In the genomic region with DNA sequence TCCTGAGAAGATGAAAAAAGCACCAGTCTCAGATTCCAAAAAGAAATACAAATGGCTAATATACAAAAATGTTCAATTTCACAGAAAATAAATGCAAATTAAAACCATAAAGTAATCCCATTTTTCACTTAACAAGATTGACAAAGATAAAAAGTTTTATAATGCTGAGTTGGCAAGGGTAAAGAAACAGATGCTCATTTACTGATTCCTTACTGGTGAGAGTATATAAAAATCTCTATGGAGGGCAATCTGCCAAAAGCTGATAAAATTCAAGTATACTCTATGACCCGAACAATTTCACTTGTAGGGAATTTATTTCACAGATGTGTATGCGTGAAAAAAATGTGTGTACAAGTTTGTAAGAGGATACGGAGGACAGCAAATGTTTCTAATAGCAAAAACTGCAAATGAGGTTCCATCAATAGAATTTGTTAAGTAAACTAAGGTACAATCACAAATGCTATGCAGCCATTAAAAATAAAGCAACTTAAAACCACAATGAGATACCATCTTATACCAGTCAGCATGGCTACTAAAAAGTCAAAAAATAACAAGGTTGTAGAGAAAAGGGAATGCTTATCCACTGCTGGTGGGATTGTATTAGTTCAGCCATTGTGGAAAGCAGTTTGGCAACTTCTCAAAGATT, we compare ENCODE assay signal across 16 cellular contexts. TPM values are rescaled to one million over a fixed set of nuclear protein-coding genes. Genes with fewer than 3 reads are reported as not detected.
DNase-seq lines count a peak whose midpoint lies in the region; ATAC-seq, FAIRE-seq and TF ChIP-seq lines count a peak whose summit lies in the region.
"Had no signal": no experiment of that assay in that cellular context is flagged by ENCODE, and none has a peak within 500 bp of the region (broad histone marks: within the 10 kb centered on the region; RNA-seq: fewer than 3 reads in every experiment).

No MANE protein-coding gene starts in this region.

- peaks cover 100% of the 10 kb centered on the region for H3K79me2 ChIP-seq in SK-N-SH (ENCODE audit: insufficient read depth)
- H3K79me2 ChIP-seq in fibroblast of lung (ENCODE audit: control insufficient read depth, insufficient read depth, low read length), result peaks cover 96% of the 10 kb centered on the region

- H3K4me3 Mint-ChIP-seq in CD4-positive, CD25-positive, alpha-beta regulatory T cell, result peak overlapping the region in 1 of 4 donors; percentile 68
- no peak overlapping the region for H3K4me3 Mint-ChIP-seq in endodermal cell
- H3K4me3 Mint-ChIP-seq: nephron had no signal

- CTCF ChIA-PET in SK-N-SH (lab: Yijun Ruan, JAX), result interaction anchor here (1.3 to 2.8 kb wide), 5 partner anchors 10 to 73 kb away, joined by 3 to 16 read pairs (median 4); partner anchors contain the start of gene DHX15

- H3K4me1 Mint-ChIP-seq in CD4-positive, CD25-positive, alpha-beta regulatory T cell, result peaks cover 46 to 96% (median 80%) of the 10 kb centered on the region in 4 donors
- peaks cover 21% of the 10 kb centered on the region for H3K4me1 Mint-ChIP-seq in endodermal cell

- no peak overlapping the region for H3K27ac Mint-ChIP-seq in CD4-positive, CD25-positive, alpha-beta regulatory T cell
- H3K27ac Mint-ChIP-seq in endodermal cell, result no peak overlapping the region
- H3K27ac Mint-ChIP-seq: activated naive CD4-positive, alpha-beta T cell treated with anti-CD3 and anti-CD28 coated beads, Interleukin-2, amount 50 U/mL, for 72 hours had no signal

- peaks cover 16% of the 10 kb centered on the region for H3K36me3 ChIP-seq in CD4-positive, CD25-positive, alpha-beta regulatory T cell (ENCODE audit: control insufficient read depth, insufficient read depth, low read length)
- H3K36me3 ChIP-seq in SK-N-SH (replicated peaks in 1 of 2; ENCODE audit: control insufficient read depth in 1 of 2, insufficient read depth in 2 of 2, low read length in 1 of 2), result peaks cover 26 to 30% of the 10 kb centered on the region in 2 experiments
- no peaks in the 10 kb centered on the region for H3K36me3 ChIP-seq in fibroblast of lung (ENCODE audit: control insufficient read depth, insufficient read depth, low read length)
- H3K36me3 ChIP-seq in endodermal cell (ENCODE audit: control insufficient read depth, insufficient read depth, low read length), result peaks cover 78% of the 10 kb centered on the region

- H3K27me3 ChIP-seq in CD4-positive, CD25-positive, alpha-beta regulatory T cell (ENCODE audit: control insufficient read depth, insufficient read depth, low read length), result no peaks in the 10 kb centered on the region
- H3K27me3 ChIP-seq in SK-N-SH (ENCODE audit: insufficient read depth) (no peaks in the 10 kb centered on the region), fibroblast of lung (ENCODE audit: control insufficient read depth, insufficient read depth, low read length) (no peaks in the 10 kb centered on the region), endodermal cell (ENCODE audit: control insufficient read depth, insufficient read depth, low read length, poor library complexity, severe bottlenecking) (no peaks in the 10 kb centered on the region)
- H3K27me3 ChIP-seq: BLaER1, spleen had no signal

- TF ChIP-seq RAD21 in SK-N-SH (IDR thresholded peaks at IDR 0.05; ENCODE audit: low read length), result no peak

- H2AFZ ChIP-seq in SK-N-SH (ENCODE audit: low read depth) (no peak overlapping the region), fibroblast of lung (ENCODE audit: low read length) (no peak overlapping the region)

- no peak for TF ChIP-seq EP300 in SK-N-SH (IDR thresholded peaks at IDR 0.05; ENCODE audit: borderline replicate concordance in 1 of 2, low read depth in 1 of 2, low read length in 1 of 2)

- peak overlapping the region; percentile 23; the same call in 1 of the 2 replicates for H3K4me2 ChIP-seq in SK-N-SH
- no peak overlapping the region for H3K4me2 ChIP-seq in fibroblast of lung (ENCODE audit: extremely low read depth, insufficient read depth, low read length)
- H3K4me2 ChIP-seq: BLaER1 had no signal

- no peak for ATAC-seq in CD4-positive, CD25-positive, alpha-beta regulatory T cell (ENCODE audit: low read depth in 2 of 2)
- ATAC-seq in HG03097 (IDR thresholded peaks at IDR 0.05; ENCODE audit: low FRiP score, unreplicated experiment) (no peak), GM21619 (IDR thresholded peaks at IDR 0.05; ENCODE audit: unreplicated experiment) (no peak)
- ATAC-seq: activated naive CD4-positive, alpha-beta T cell treated with anti-CD3 and anti-CD28 coated beads, Interleukin-2, amount 50 U/mL, for 72 hours; psoas muscle had no signal

- H3K9me2 ChIP-seq in SK-N-SH, result no peaks in the 10 kb centered on the region

- H3F3A ChIP-seq in SK-N-SH (replicated peaks; ENCODE audit: insufficient read depth), result peaks cover 53% of the 10 kb centered on the region

- H3K4me3 ChIP-seq in CD4-positive, CD25-positive, alpha-beta regulatory T cell (ENCODE audit: low read depth, low read length), result peak overlapping the region; percentile 9
- no peak overlapping the region for H3K4me3 ChIP-seq in SK-N-SH (ENCODE audit: low read depth in 2 of 2, low read length in 1 of 2)
- H3K4me3 ChIP-seq in fibroblast of lung (replicated peaks in 1 of 4; ENCODE audit: control extremely low read depth in 1 of 4, insufficient read depth in 1 of 4, low read depth in 3 of 4, low read length in 4 of 4), result no peak overlapping the region
- H3K4me3 ChIP-seq in endodermal cell (ENCODE audit: low read length), result no peak overlapping the region
- H3K4me3 ChIP-seq: BLaER1, psoas muscle, spleen had no signal

- no peaks in the 10 kb centered on the region for H3K27me3 Mint-ChIP-seq in CD4-positive, CD25-positive, alpha-beta regulatory T cell
- H3K27me3 Mint-ChIP-seq in endodermal cell (ENCODE audit: insufficient read depth), result no peaks in the 10 kb centered on the region

- H4K20me1 ChIP-seq in SK-N-SH (ENCODE audit: insufficient read depth) (peaks cover 99% of the 10 kb centered on the region), fibroblast of lung (ENCODE audit: control insufficient read depth, extremely low read depth, insufficient read depth, low read length) (peaks cover 5% of the 10 kb centered on the region)

- H3K9me3 ChIP-seq in CD4-positive, CD25-positive, alpha-beta regulatory T cell (ENCODE audit: control insufficient read depth in 2 of 2, low read length in 2 of 2), result no peaks in the 10 kb centered on the region
- H3K9me3 ChIP-seq in SK-N-SH (no peaks in the 10 kb centered on the region), fibroblast of lung (ENCODE audit: control insufficient read depth, insufficient read depth, low read depth, low read length) (no peaks in the 10 kb centered on the region), endodermal cell (ENCODE audit: control insufficient read depth, low read length) (peaks cover 5% of the 10 kb centered on the region)
- H3K9me3 ChIP-seq: psoas muscle had no signal

- peaks cover 36% of the 10 kb centered on the region for H3K36me3 Mint-ChIP-seq in CD4-positive, CD25-positive, alpha-beta regulatory T cell
- peaks cover 59% of the 10 kb centered on the region for H3K36me3 Mint-ChIP-seq in endodermal cell (ENCODE audit: low read depth)

- H3K9ac ChIP-seq in SK-N-SH (no peak overlapping the region), fibroblast of lung (ENCODE audit: insufficient read depth, low read length) (no peak overlapping the region), endodermal cell (ENCODE audit: extremely low read depth, low read length, poor library complexity, severe bottlenecking) (no peak overlapping the region)
- H3K9ac ChIP-seq: BLaER1 had no signal

- TF ChIP-seq CTCF in SK-N-SH (IDR thresholded peaks at IDR 0.05), result no peak
- TF ChIP-seq CTCF in fibroblast of lung (conservative IDR thresholded peaks at IDR 0.05 in 1 of 2, IDR thresholded peaks at IDR 0.05 in 1 of 2; ENCODE audit: low read depth in 1 of 2, low read length in 2 of 2), result no peak
- TF ChIP-seq CTCF in endodermal cell (conservative IDR thresholded peaks at IDR 0.05), result no peak

- peaks cover 0 to 4% (median 1%) of the 10 kb centered on the region in 7 donors for H3K9me3 Mint-ChIP-seq in CD4-positive, CD25-positive, alpha-beta regulatory T cell
- H3K9me3 Mint-ChIP-seq in endodermal cell, result peaks cover 2% of the 10 kb centered on the region
- H3K9me3 Mint-ChIP-seq: nephron had no signal

- FAIRE-seq in G401.6 (lab: Jason Lieb, UNC), result peak; percentile 19

- peaks cover 71% of the 10 kb centered on the region for H3K4me1 ChIP-seq in CD4-positive, CD25-positive, alpha-beta regulatory T cell (ENCODE audit: control insufficient read depth, insufficient read depth, low read length, poor library complexity, severe bottlenecking)
- peaks cover 0 to 37% of the 10 kb centered on the region in 2 experiments for H3K4me1 ChIP-seq in SK-N-SH (ENCODE audit: control insufficient read depth in 1 of 2, insufficient read depth in 2 of 2, low read depth in 1 of 2, low read length in 1 of 2)
- peaks cover 9% of the 10 kb centered on the region for H3K4me1 ChIP-seq in fibroblast of lung (ENCODE audit: control insufficient read depth, extremely low read depth, insufficient read depth, low read length)
- H3K4me1 ChIP-seq in endodermal cell (ENCODE audit: control insufficient read depth, insufficient read depth, low read length), result peaks cover 5% of the 10 kb centered on the region

- H3K27ac ChIP-seq in CD4-positive, CD25-positive, alpha-beta regulatory T cell (ENCODE audit: insufficient read depth, low read length, poor library complexity, severe bottlenecking), result no peak overlapping the region
- H3K27ac ChIP-seq in SK-N-SH (ENCODE audit: low read depth in 2 of 2, low read length in 1 of 2) (peak overlapping the region; percentile 34 to 63), fibroblast of lung (ENCODE audit: insufficient read depth, low read length) (no peak overlapping the region), endodermal cell (ENCODE audit: low read depth, low read length) (no peak overlapping the region)
- H3K27ac ChIP-seq: BLaER1, psoas muscle, spleen had no signal

- POLR2A ChIA-PET in SK-N-SH (lab: Yijun Ruan, JAX), result no interaction called here

- 33% methylated on average over 3 of the region's 3 CpGs for WGBS in SK-N-SH (ENCODE audit: low lambda C conversion rate)
- WGBS in endodermal cell (ENCODE audit: insufficient coverage in 1 of 2, insufficient read length in 1 of 2), 2 experiments, result 92 to 93% methylated on average over 2 to 3 of the region's 3 CpGs

- no peak for DNase-seq in CD4-positive, CD25-positive, alpha-beta regulatory T cell
- no peak for DNase-seq in SK-N-SH
- DNase-seq in fibroblast of lung (ENCODE audit: low read depth in 2 of 2), result peak; percentile 47 to 68
- DNase-seq in endodermal cell, result no peak
- DNase-seq: activated CD4-positive, alpha-beta T cell treated with anti-CD3 and anti-CD28 coated beads, Interleukin-2, amount 50 U/mL, for 1 hour; DMS153; NCI-H2029; NCI-H526; psoas muscle; spleen had no signal

RNA-seq across cellular contexts. Expression of gene DHX15, which starts 23.5 kb away (rescaled TPM):
- total RNA-seq in CD4-positive, CD25-positive, alpha-beta regulatory T cell, result 169 TPM
- 10 to 100 TPM; 43.2 to 72.0 (median 50.4) TPM for polyA plus RNA-seq in CD4-positive, CD25-positive, alpha-beta regulatory T cell
- polyA plus RNA-seq in SK-N-SH (2012; rRNA removed) (63.3 and 81.9 TPM in 2 replicates), fibroblast of lung (136 and 159 TPM in 2 replicates)
- 71.2 and 74.6 TPM in 2 replicates for polyA plus RNA-seq in SK-N-SH (2012; cell fraction: cytosol; rRNA removed)
- polyA plus RNA-seq in SK-N-SH (2012; cell fraction: nucleus; rRNA removed), result 75.7 and 172 TPM in 2 replicates
- total RNA-seq in fibroblast of lung (105 and 113 TPM in 2 replicates), endodermal cell (100 to 1,000 TPM; 193 to 195 TPM)
- 81.6 and 105 TPM in 2 replicates for polyA plus RNA-seq in fibroblast of lung (2012)
- 21.3 and 33.6 TPM in 2 replicates for polyA minus RNA-seq in fibroblast of lung (ENCODE audit: low replicate concordance)
- 181 TPM for polyA plus RNA-seq in endodermal cell (2013, experiment 1 of 2)
- 165 TPM for polyA plus RNA-seq in endodermal cell (2013, experiment 2 of 2)

Comparison
In these comparisons a context has a peak if more than half of its experiments do, and no peak if none do; other contexts are left out.
1. DNase-seq: peak in fibroblast of lung (2 of 2); none in CD4-positive, CD25-positive, alpha-beta regulatory T cell (0 of 3), SK-N-SH (single experiment) and endodermal cell (single experiment).
2. H3K27ac ChIP-seq: peak in SK-N-SH (2 of 2); none in CD4-positive, CD25-positive, alpha-beta regulatory T cell (single experiment), fibroblast of lung (single experiment) and endodermal cell (single experiment).